ENCODE assay signal across 27 cellular contexts in genomic region chr1:245419572-245419971, GRCh38.
"Had no signal": no experiment of that assay in that cellular context is flagged by ENCODE, and none has a peak within 500 bp of the region (broad histone marks: within the 10 kb centered on the region; RNA-seq: fewer than 3 reads in every experiment).

No MANE protein-coding gene starts in this region.

- DNase-seq: dorsolateral prefrontal cortex; effector CD4-positive, alpha-beta T cell; foreskin fibroblast; gastrocnemius medialis; heart left ventricle; kidney; left lung; mesenchymal stem cell; mucosa of descending colon; naive thymus-derived CD4-positive, alpha-beta T cell; spleen; stimulated activated CD4-positive, alpha-beta T cell treated with anti-CD3 and anti-CD28 coated beads, Interleukin-4, amount 100 ng/mL, for 4 hours; stimulated activated naive CD8-positive, alpha-beta T cell treated with anti-CD3 and anti-CD28 coated beads, Interleukin-15, Interleukin-2, amounts not matched to agents 100 U/mL and 50 U/mL, for 24 hours; substantia nigra; upper lobe of right lung; uterus had no signal

- H3K9ac ChIP-seq: parathyroid adenoma had no signal

- ATAC-seq: esophagus mucosa; gastrocnemius medialis; heart left ventricle; left lung; mucosa of descending colon; naive thymus-derived CD4-positive, alpha-beta T cell; stimulated activated memory B cell treated with anti-CD40 and anti-IgM and Interleukin-4, amounts not matched to agents 10 μg/mL and 1 μg/mL and 100 μg/mL, for 72 hours; stimulated activated naive CD8-positive, alpha-beta T cell treated with anti-CD3 and anti-CD28 coated beads, Interleukin-15, Interleukin-2, amounts not matched to agents 100 U/mL and 50 U/mL, for 24 hours; upper lobe of right lung had no signal

- H3K4me2 ChIP-seq: hepatocyte had no signal

- H3K79me2 ChIP-seq: parathyroid adenoma had no signal

- H3K4me3 Mint-ChIP-seq: mesothelial cell of epicardium; naive thymus-derived CD4-positive, alpha-beta T cell; stimulated activated memory B cell treated with anti-CD40 and anti-IgM and Interleukin-4, amounts not matched to agents 10 μg/mL and 1 μg/mL and 100 μg/mL, for 72 hours had no signal

- H3K4me1 Mint-ChIP-seq: naive thymus-derived CD4-positive, alpha-beta T cell; stimulated activated memory B cell treated with anti-CD40 and anti-IgM and Interleukin-4, amounts not matched to agents 10 μg/mL and 1 μg/mL and 100 μg/mL, for 72 hours had no signal

- H3K27ac Mint-ChIP-seq: mesothelial cell of epicardium; naive thymus-derived CD4-positive, alpha-beta T cell; progenitor cell of endocrine pancreas; stimulated activated memory B cell treated with anti-CD40 and anti-IgM and Interleukin-4, amounts not matched to agents 10 μg/mL and 1 μg/mL and 100 μg/mL, for 72 hours had no signal

- H3K4me3 ChIP-seq: dorsolateral prefrontal cortex, gastrocnemius medialis, heart left ventricle, hepatocyte, left lung, mucosa of descending colon, right atrium auricular region, skin epidermis, spleen, thoracic aorta, tibial nerve, upper lobe of right lung, uterus had no signal

- H3K36me3 ChIP-seq: gastrocnemius medialis, heart left ventricle, left lung, right atrium auricular region, spleen, thoracic aorta, tibial nerve, upper lobe of right lung, uterus had no signal

- H3K4me1 ChIP-seq: gastrocnemius medialis, left lung, parathyroid adenoma, right atrium auricular region, spleen, upper lobe of right lung, uterus had no signal

- H2AFZ ChIP-seq: hepatocyte, parathyroid adenoma had no signal

- H3K9me3 ChIP-seq: gastrocnemius medialis, heart left ventricle, left lung, mucosa of descending colon, right atrium auricular region, spleen, thoracic aorta, tibial nerve, upper lobe of right lung, uterus had no signal

- H3K27me3 ChIP-seq: hepatocyte, left lung, right atrium auricular region, tibial nerve, upper lobe of right lung, uterus had no signal

- H3K36me3 Mint-ChIP-seq: naive thymus-derived CD4-positive, alpha-beta T cell; stimulated activated memory B cell treated with anti-CD40 and anti-IgM and Interleukin-4, amounts not matched to agents 10 μg/mL and 1 μg/mL and 100 μg/mL, for 72 hours had no signal

- H3K27me3 Mint-ChIP-seq: stimulated activated memory B cell treated with anti-CD40 and anti-IgM and Interleukin-4, amounts not matched to agents 10 μg/mL and 1 μg/mL and 100 μg/mL, for 72 hours had no signal

- H3K9me3 Mint-ChIP-seq: mesothelial cell of epicardium; stimulated activated memory B cell treated with anti-CD40 and anti-IgM and Interleukin-4, amounts not matched to agents 10 μg/mL and 1 μg/mL and 100 μg/mL, for 72 hours had no signal

- H3K27ac ChIP-seq: dorsolateral prefrontal cortex, epithelial cell of prostate, gastrocnemius medialis, heart left ventricle, hepatocyte, left lung, parathyroid adenoma, right atrium auricular region, skin epidermis, spleen, thoracic aorta, tibial nerve, upper lobe of right lung, uterus had no signal
